8 cellular contexts compared by ENCODE assay signal in the genomic region with DNA sequence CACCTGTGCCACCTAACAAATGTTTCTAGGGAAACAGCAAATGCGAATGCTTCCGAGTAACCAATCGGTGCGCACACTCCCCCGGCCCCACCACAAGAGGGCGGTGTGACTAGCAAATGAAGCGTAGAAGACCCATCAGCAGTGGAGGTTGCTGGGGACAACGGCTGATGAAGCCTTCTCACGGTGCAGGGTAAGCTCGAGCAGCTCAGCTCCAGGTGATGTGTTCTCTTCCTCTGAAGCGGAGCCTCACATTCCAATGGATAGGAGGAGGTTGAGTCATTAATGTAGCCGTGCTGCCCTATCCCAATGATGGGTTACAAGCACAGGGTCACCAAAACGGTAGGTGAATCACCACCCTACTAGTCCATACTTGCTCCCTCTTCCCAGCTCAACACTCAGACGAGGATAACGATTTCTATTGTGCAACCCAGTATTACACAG.
DNase-seq lines count a peak whose midpoint lies in the region; ATAC-seq and FAIRE-seq lines count a peak whose summit lies in the region.

No MANE protein-coding gene starts in this region.

- H3K4me3 Mint-ChIP-seq in activated naive CD4-positive, alpha-beta T cell treated with anti-CD3 and anti-CD28 coated beads for 36 hours: no peak overlapping the region

- H3K27ac Mint-ChIP-seq in activated naive CD4-positive, alpha-beta T cell treated with anti-CD3 and anti-CD28 coated beads for 36 hours: no peak overlapping the region

- no peaks in the 10 kb centered on the region for H3K36me3 Mint-ChIP-seq in activated naive CD4-positive, alpha-beta T cell treated with anti-CD3 and anti-CD28 coated beads for 36 hours (ENCODE audit: low read depth)

- no peaks in the 10 kb centered on the region for H3K4me1 Mint-ChIP-seq in activated naive CD4-positive, alpha-beta T cell treated with anti-CD3 and anti-CD28 coated beads for 36 hours (ENCODE audit: low read depth)

- ATAC-seq in right cardiac atrium: peak in 1 of 2 donors; percentile 51
- no peak for ATAC-seq in HG03378 (IDR thresholded peaks at IDR 0.05; ENCODE audit: unreplicated experiment)

- H3K27me3 ChIP-seq in right cardiac atrium (ENCODE audit: control insufficient read depth, insufficient read depth): no peaks in the 10 kb centered on the region

- DNase-seq in ACHN (peak; percentile 36), GM18507 (ENCODE audit: extremely low spot score, insufficient read length, low read depth) (peak; percentile 9), NCI-H82 treated with DMSO at 0.1 percent for 48 hours (lab: John Stamatoyannopoulos, UW; ENCODE audit: unreplicated experiment) (peak; percentile 14), right cardiac atrium (peak in 2 of 3 donors; percentile 72 to 83), medulla oblongata (ENCODE audit: extremely low spot score) (no peak)
- peak; percentile 75 for DNase-seq in activated naive CD4-positive, alpha-beta T cell treated with anti-CD3 and anti-CD28 coated beads for 36 hours
- DNase-seq in stimulated activated CD4-positive, alpha-beta T cell treated with anti-CD3 and anti-CD28 coated beads, Interleukin-4, amount 100 ng/mL, for 1 hour: peak; percentile 55

- H3K27me3 Mint-ChIP-seq in activated naive CD4-positive, alpha-beta T cell treated with anti-CD3 and anti-CD28 coated beads for 36 hours (ENCODE audit: low read depth): peaks cover 29% of the 10 kb centered on the region

- no peaks in the 10 kb centered on the region for H3K4me1 ChIP-seq in right cardiac atrium (ENCODE audit: control insufficient read depth, insufficient read depth, low read length)

- H3K4me3 ChIP-seq in right cardiac atrium (ENCODE audit: low read length): no peak overlapping the region

- intact Hi-C loops in activated naive CD4-positive, alpha-beta T cell treated with anti-CD3 and anti-CD28 coated beads for 36 hours (cut with micrococcal nuclease): loop anchor here (1.0 to 2.0 kb wide), 2 partner anchors 65 to 251 kb away; no protein-coding TSS in a partner anchor
- intact Hi-C loops in right cardiac atrium (cut with DNase I): no loop called here

- CTCF ChIA-PET in activated naive CD4-positive, alpha-beta T cell treated with anti-CD3 and anti-CD28 coated beads for 36 hours (lab: Charles Lee): interaction anchor here (1.0 to 1.8 kb wide), 2 partner anchors 11 to 16 kb away, joined by 3 to 4 read pairs; no protein-coding TSS in a partner anchor

- no peaks in the 10 kb centered on the region for H3K9me3 ChIP-seq in right cardiac atrium (ENCODE audit: control insufficient read depth, low read length)

- H3K9me3 Mint-ChIP-seq in activated naive CD4-positive, alpha-beta T cell treated with anti-CD3 and anti-CD28 coated beads for 36 hours: peaks cover 3% of the 10 kb centered on the region

- no peak for FAIRE-seq in GM18507 (lab: Jason Lieb, UNC)

- in situ Hi-C loops in ACHN (cut with HindIII; ENCODE audit: low pct_ligation_motif_present, low pct_unique_long_range_greater_than_20kb, low sequenced_read_pairs): no loop called here

- H3K27ac ChIP-seq in right cardiac atrium (ENCODE audit: low read length): no peak overlapping the region

- 41% methylated on average over 15 of the region's 15 CpGs for WGBS in right cardiac atrium
